1 cellular context compared by ENCODE assay signal in the genomic region with DNA sequence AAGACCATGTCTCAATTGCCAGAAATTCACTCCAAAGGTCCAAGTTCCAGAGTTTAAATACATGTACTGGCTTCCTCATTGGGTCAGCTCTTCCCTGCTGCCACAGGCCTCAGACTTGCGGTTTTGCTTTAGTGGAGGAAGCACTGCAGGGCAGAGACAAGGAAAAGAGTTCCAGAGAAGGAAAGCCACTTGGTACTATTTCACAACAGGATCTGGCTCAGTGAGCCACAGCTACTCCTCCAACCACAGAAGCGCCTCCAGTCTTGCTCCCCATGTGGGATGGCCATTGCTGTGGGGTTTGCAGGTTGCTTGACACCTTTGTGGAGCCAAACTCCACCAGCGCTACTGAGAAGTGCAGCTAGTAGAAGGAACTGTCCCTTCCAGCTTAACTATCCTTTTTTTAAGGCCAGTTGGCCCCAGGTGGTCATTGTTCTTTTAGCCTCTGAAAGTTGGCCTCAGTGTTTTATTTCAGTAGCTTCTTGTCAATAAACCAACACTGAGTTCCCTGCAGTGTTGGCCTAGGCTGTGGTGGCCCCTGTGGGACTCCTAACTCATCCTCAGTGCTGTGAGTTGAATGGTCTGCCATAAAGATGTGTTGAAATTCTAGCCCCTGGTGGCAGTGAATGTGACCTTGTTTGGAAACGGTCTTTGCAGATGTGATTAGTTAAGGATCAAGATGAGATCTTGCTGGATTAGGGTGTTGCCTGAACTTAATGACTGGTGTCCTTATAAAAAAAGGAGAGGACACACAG.
TF ChIP-seq lines count a peak whose summit lies in the region.

No MANE protein-coding gene starts in this region.

TF ChIP-seq in H1, 55 proteins besides CTCF, POLR2A, EP300 and RAD21:
- TF ChIP-seq SIRT6 (IDR thresholded peaks at IDR 0.05; ENCODE audit: low read length) (no peak), TCF12 (IDR thresholded peaks at IDR 0.05; ENCODE audit: low read depth, low read length) (no peak)
TF ChIP-seq in H1: peak in this region for 0.
